1 cellular context compared by ENCODE assay signal in the genomic region with DNA sequence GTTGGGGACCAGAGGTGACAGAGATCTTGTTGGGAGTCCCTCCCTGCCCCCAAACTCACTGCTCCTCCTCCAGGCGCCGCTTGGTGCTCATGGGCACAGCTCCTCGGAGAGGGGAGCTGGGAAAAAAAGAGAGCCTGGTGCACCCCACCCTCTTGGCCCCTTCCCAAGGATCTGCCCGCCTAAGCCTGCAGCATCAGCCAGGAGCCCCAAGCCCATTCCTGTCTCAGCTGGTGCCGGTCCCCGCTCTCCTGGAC.
TF ChIP-seq lines count a peak whose summit lies in the region.

No MANE protein-coding gene starts in this region.

TF ChIP-seq in HepG2, 621 proteins besides CTCF, POLR2A, EP300 and RAD21:
- TF ChIP-seq TP53 (CRISPR knock-in tag; conservative IDR thresholded peaks at IDR 0.05) (no peak), ZC3H4 (CRISPR knock-in tag; IDR thresholded peaks at IDR 0.05; ENCODE audit: borderline replicate concordance) (0 out of 2 replicates have a peak, but pooled peaks have one; percentile 28), PHF5A (CRISPR knock-in tag; IDR thresholded peaks at IDR 0.05; ENCODE audit: low read depth, unreplicated experiment) (peak; percentile 4), TRAFD1 (CRISPR knock-in tag; IDR thresholded peaks at IDR 0.05; ENCODE audit: borderline replicate concordance) (0 out of 2 replicates have a peak, but pooled peaks have one; percentile 1), MED1 (CRISPR knock-in tag; IDR thresholded peaks at IDR 0.05) (peak; percentile 7; the same call in 1 of the 2 replicates), EED (CRISPR knock-in tag; IDR thresholded peaks at IDR 0.05) (no peak), ZNF569 (CRISPR knock-in tag; IDR thresholded peaks at IDR 0.05; ENCODE audit: borderline replicate concordance) (no peak), ZBTB7B (CRISPR knock-in tag; IDR thresholded peaks at IDR 0.05) (no peak), FOXK1 (CRISPR knock-in tag; IDR thresholded peaks at IDR 0.05; ENCODE audit: borderline replicate concordance, low read depth) (no peak), ZNF703 (CRISPR knock-in tag; IDR thresholded peaks at IDR 0.05; ENCODE audit: borderline replicate concordance) (no peak), CERS6 (CRISPR knock-in tag; IDR thresholded peaks at IDR 0.05) (no peak), ZNF614 (CRISPR knock-in tag; IDR thresholded peaks at IDR 0.05; ENCODE audit: borderline replicate concordance) (no peak), RELA (CRISPR knock-in tag; IDR thresholded peaks at IDR 0.05) (no peak), ZBTB44 (CRISPR knock-in tag; IDR thresholded peaks at IDR 0.05) (no peak), PITX1 (CRISPR knock-in tag; IDR thresholded peaks at IDR 0.05) (0 out of 2 replicates have a peak, but pooled peaks have one; percentile 13), ZNF292 (CRISPR knock-in tag; IDR thresholded peaks at IDR 0.05; ENCODE audit: borderline replicate concordance, low read depth) (no peak), NR2F2 (IDR thresholded peaks at IDR 0.05; ENCODE audit: borderline replicate concordance, low read depth) (0 out of 2 replicates have a peak, but pooled peaks have one; percentile 2), TFE3 (CRISPR knock-in tag; IDR thresholded peaks at IDR 0.05) (peak; percentile 7; the same call in 1 of the 2 replicates), ZKSCAN5 (CRISPR knock-in tag; IDR thresholded peaks at IDR 0.05) (peak; percentile 12; the same call in 1 of the 2 replicates), ZNF850 (CRISPR knock-in tag; conservative IDR thresholded peaks at IDR 0.05) (no peak)
- TF ChIP-seq, protein P1, sequence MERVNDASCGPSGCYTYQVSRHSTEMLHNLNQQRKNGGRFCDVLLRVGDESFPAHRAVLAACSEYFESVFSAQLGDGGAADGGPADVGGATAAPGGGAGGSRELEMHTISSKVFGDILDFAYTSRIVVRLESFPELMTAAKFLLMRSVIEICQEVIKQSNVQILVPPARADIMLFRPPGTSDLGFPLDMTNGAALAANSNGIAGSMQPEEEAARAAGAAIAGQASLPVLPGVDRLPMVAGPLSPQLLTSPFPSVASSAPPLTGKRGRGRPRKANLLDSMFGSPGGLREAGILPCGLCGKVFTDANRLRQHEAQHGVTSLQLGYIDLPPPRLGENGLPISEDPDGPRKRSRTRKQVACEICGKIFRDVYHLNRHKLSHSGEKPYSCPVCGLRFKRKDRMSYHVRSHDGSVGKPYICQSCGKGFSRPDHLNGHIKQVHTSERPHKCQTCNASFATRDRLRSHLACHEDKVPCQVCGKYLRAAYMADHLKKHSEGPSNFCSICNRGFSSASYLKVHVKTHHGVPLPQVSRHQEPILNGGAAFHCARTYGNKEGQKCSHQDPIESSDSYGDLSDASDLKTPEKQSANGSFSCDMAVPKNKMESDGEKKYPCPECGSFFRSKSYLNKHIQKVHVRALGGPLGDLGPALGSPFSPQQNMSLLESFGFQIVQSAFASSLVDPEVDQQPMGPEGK (CRISPR knock-in tag; IDR thresholded peaks at IDR 0.05), result 0 out of 2 replicates have a peak, but pooled peaks have one; percentile 3
- TF ChIP-seq, protein P2, sequence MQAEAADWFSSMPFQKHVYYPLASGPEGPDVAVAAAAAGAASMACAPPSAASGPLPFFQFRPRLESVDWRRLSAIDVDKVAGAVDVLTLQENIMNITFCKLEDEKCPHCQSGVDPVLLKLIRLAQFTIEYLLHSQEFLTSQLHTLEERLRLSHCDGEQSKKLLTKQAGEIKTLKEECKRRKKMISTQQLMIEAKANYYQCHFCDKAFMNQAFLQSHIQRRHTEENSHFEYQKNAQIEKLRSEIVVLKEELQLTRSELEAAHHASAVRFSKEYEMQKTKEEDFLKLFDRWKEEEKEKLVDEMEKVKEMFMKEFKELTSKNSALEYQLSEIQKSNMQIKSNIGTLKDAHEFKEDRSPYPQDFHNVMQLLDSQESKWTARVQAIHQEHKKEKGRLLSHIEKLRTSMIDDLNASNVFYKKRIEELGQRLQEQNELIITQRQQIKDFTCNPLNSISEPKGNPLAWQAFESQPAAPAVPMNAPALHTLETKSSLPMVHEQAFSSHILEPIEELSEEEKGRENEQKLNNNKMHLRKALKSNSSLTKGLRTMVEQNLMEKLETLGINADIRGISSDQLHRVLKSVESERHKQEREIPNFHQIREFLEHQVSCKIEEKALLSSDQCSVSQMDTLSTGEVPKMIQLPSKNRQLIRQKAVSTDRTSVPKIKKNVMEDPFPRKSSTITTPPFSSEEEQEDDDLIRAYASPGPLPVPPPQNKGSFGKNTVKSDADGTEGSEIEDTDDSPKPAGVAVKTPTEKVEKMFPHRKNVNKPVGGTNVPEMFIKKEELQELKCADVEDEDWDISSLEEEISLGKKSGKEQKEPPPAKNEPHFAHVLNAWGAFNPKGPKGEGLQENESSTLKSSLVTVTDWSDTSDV (CRISPR knock-in tag; IDR thresholded peaks at IDR 0.05), result 0 out of 2 replicates have a peak, but pooled peaks have one; percentile 1
